ENCODE assay signal across 16 cellular contexts in genomic region chr1:63330331-63330916, GRCh38. TPM values are rescaled to one million over a fixed set of nuclear protein-coding genes. Genes with fewer than 3 reads are reported as not detected.
DNase-seq lines count a peak whose midpoint lies in the region; ATAC-seq and TF ChIP-seq lines count a peak whose summit lies in the region.
"Had no signal": no experiment of that assay in that cellular context is flagged by ENCODE, and none has a peak within 500 bp of the region (broad histone marks: within the 10 kb centered on the region; RNA-seq: fewer than 3 reads in every experiment).

No MANE protein-coding gene starts in this region.

- peak overlapping the region; percentile 77 for H3K4me2 ChIP-seq in H9 (ENCODE audit: insufficient read depth, insufficient read length, low read length)
- no peak overlapping the region for H3K4me2 ChIP-seq in neural cell (ENCODE audit: low read length)
- H3K4me2 ChIP-seq: BLaER1 treated with 17β-estradiol and CSF1 and Interleukin-3, amounts not matched to agents 10 nM and 100 nM had no signal

- H3K9me2 ChIP-seq in neural cell (ENCODE audit: insufficient read depth, low read length) = no peaks in the 10 kb centered on the region

- H4K5ac ChIP-seq in H9 (ENCODE audit: insufficient read length, low read depth, low read length) = no peak overlapping the region

- no peak overlapping the region for H2BK12ac ChIP-seq in H9 (ENCODE audit: insufficient read length, low read depth, low read length)

- no peaks in the 10 kb centered on the region for H4K20me1 ChIP-seq in H9 (ENCODE audit: control insufficient read depth, insufficient read depth, insufficient read length)
- no peaks in the 10 kb centered on the region for H4K20me1 ChIP-seq in neural cell (ENCODE audit: insufficient read depth)

- H2BK20ac ChIP-seq in H9 (ENCODE audit: low read depth, low read length, poor library complexity, severe bottlenecking) = no peak overlapping the region

- POLR2A ChIA-PET in CD8-positive, alpha-beta memory T cell (lab: Charles Lee) = no interaction called here

- peaks cover 26% of the 10 kb centered on the region for H3K23me2 ChIP-seq in H9 (ENCODE audit: insufficient read length, low read depth, low read length, poor library complexity, severe bottlenecking)

- H3K4ac ChIP-seq in H9 (ENCODE audit: low read depth, low read length) = no peak overlapping the region

- ATAC-seq in left colon = no peak

- H3F3A ChIP-seq in neural cell (ENCODE audit: insufficient read depth, low read length, poor library complexity, severe bottlenecking) = no peaks in the 10 kb centered on the region

- H2BK5ac ChIP-seq in H9 (ENCODE audit: insufficient read length, low read length) = no peak overlapping the region

- H3K4me3 Mint-ChIP-seq in CD8-positive, alpha-beta memory T cell = peak overlapping the region in 5 of 7 donors; percentile 14 to 81 (median 58)
- H3K4me3 Mint-ChIP-seq in H9 = peak overlapping the region; percentile 62 to 80

- no peak overlapping the region for H2AFZ ChIP-seq in H9 (ENCODE audit: low read length)
- H2AFZ ChIP-seq in neural cell (ENCODE audit: low read depth, low read length) = no peak overlapping the region
- H2AFZ ChIP-seq: parathyroid adenoma had no signal

- TF ChIP-seq EP300 in esophagus muscularis mucosa (IDR thresholded peaks at IDR 0.05) (no peak), neural cell (conservative IDR thresholded peaks at IDR 0.05; ENCODE audit: poor library complexity, severe bottlenecking) (no peak)

- intact Hi-C loops in esophagus muscularis mucosa (cut with DNase I) = no loop called here
- intact Hi-C loops in left colon (cut with DNase I, micrococcal nuclease) = no loop called here

- H3K18ac ChIP-seq in H9 (ENCODE audit: insufficient read length, low read depth, low read length) = no peak overlapping the region

- H3K9ac ChIP-seq in H9 (ENCODE audit: extremely low read depth, insufficient read length, low read length) (no peak overlapping the region), neural cell (ENCODE audit: low read length) (no peak overlapping the region)
- H3K9ac ChIP-seq: BLaER1 treated with 17β-estradiol and CSF1 and Interleukin-3, amounts not matched to agents 10 nM and 100 nM; parathyroid adenoma had no signal

- H3K27ac ChIP-seq in CD8-positive, alpha-beta memory T cell (ENCODE audit: low read depth, low read length) = no peak overlapping the region
- H3K27ac ChIP-seq in H9 (ENCODE audit: insufficient read length, low read depth, low read length) (no peak overlapping the region), esophagus muscularis mucosa (replicated peaks in 1 of 4) (peak overlapping the region in 1 of 4 donors; percentile 45), neural cell (ENCODE audit: low read length) (no peak overlapping the region)
- H3K27ac ChIP-seq: ascending aorta; BLaER1 treated with 17β-estradiol and CSF1 and Interleukin-3, amounts not matched to agents 10 nM and 100 nM; parathyroid adenoma had no signal

- H3K79me1 ChIP-seq in H9 (ENCODE audit: insufficient read depth, low read depth, low read length, poor library complexity, severe bottlenecking) = no peaks in the 10 kb centered on the region

- H3K4me3 ChIP-seq in CD8-positive, alpha-beta memory T cell (ENCODE audit: low read length) = no peak overlapping the region
- H3K4me3 ChIP-seq in esophagus muscularis mucosa (peak overlapping the region; percentile 6 to 38 (median 16)), neural cell (ENCODE audit: low read length) (no peak overlapping the region)

- H3K79me2 ChIP-seq in H9 (ENCODE audit: insufficient read depth, low read length) (no peaks in the 10 kb centered on the region), neural cell (replicated peaks; ENCODE audit: insufficient read depth, low read length) (no peaks in the 10 kb centered on the region)
- H3K79me2 ChIP-seq: parathyroid adenoma had no signal

- H2BK120ac ChIP-seq in H9 (ENCODE audit: low read depth, low read length, poor library complexity, severe bottlenecking) = no peak overlapping the region

- peaks cover 65% of the 10 kb centered on the region for H3K27me3 ChIP-seq in CD8-positive, alpha-beta memory T cell (ENCODE audit: insufficient read depth, low read length, poor library complexity, severe bottlenecking)
- H3K27me3 ChIP-seq in H9 (ENCODE audit: insufficient read depth, low read length) (peaks cover 14% of the 10 kb centered on the region; the same call in 1 of the 2 replicates), esophagus muscularis mucosa (peaks cover 20 to 98% (median 53%) of the 10 kb centered on the region in 4 donors), neural cell (ENCODE audit: insufficient read depth, low read depth, low read length) (peaks cover 97% of the 10 kb centered on the region)

- H3K4me1 ChIP-seq in CD8-positive, alpha-beta memory T cell (ENCODE audit: insufficient read depth, low read length) = peaks cover 9% of the 10 kb centered on the region
- H3K4me1 ChIP-seq in H9 (ENCODE audit: insufficient read depth, low read length) (peaks cover 19% of the 10 kb centered on the region; the same call in 1 of the 2 replicates), esophagus muscularis mucosa (peaks cover 2 to 18% (median 9%) of the 10 kb centered on the region in 4 donors)
- H3K4me1 ChIP-seq: BLaER1 treated with 17β-estradiol and CSF1 and Interleukin-3, amounts not matched to agents 10 nM and 100 nM; parathyroid adenoma had no signal

- peaks cover 0 to 7% (median 0%) of the 10 kb centered on the region in 3 donors for H3K36me3 Mint-ChIP-seq in CD8-positive, alpha-beta memory T cell
- no peaks in the 10 kb centered on the region; a peak in 1 of 7 replicates for H3K36me3 Mint-ChIP-seq in H9 (ENCODE audit: insufficient read depth in 1 of 3, low read depth in 3 of 3)

- TF ChIP-seq RAD21 in neural cell (conservative IDR thresholded peaks at IDR 0.05) = no peak

- no peak overlapping the region for H3T11ph ChIP-seq in H9 (ENCODE audit: low read length)

- H3K23ac ChIP-seq in H9 (ENCODE audit: insufficient read length, low read depth, low read length) = no peak overlapping the region

- TF ChIP-seq CTCF in H9 (conservative IDR thresholded peaks at IDR 0.05) (no peak), esophagus muscularis mucosa (IDR thresholded peaks at IDR 0.05) (no peak), neural cell (IDR thresholded peaks at IDR 0.05; ENCODE audit: poor library complexity, severe bottlenecking) (no peak)

- H3K4me1 Mint-ChIP-seq in CD8-positive, alpha-beta memory T cell = peaks cover 17 to 24% (median 18%) of the 10 kb centered on the region in 3 donors
- peaks cover 53 to 56% of the 10 kb centered on the region in 2 experiments for H3K4me1 Mint-ChIP-seq in H9

- peaks cover 67 to 90% of the 10 kb centered on the region in 2 donors for H3K27me3 Mint-ChIP-seq in CD8-positive, alpha-beta memory T cell
- peaks cover 90% of the 10 kb centered on the region for H3K27me3 Mint-ChIP-seq in H9 (ENCODE audit: low read depth)

- no CpG with 5 or more reads among the region's 28 CpGs for WGBS in H9 (ENCODE audit: extremely low coverage, insufficient read length, low lambda C conversion rate)
- 10% methylated on average over 15 of the region's 28 CpGs for WGBS in esophagus muscularis mucosa

- H3K9me3 Mint-ChIP-seq in CD8-positive, alpha-beta memory T cell = peaks cover 4 to 39% (median 29%) of the 10 kb centered on the region in 5 donors
- H3K9me3 Mint-ChIP-seq in H9 = no peaks in the 10 kb centered on the region; a peak in 2 of 5 replicates

- H3K27ac Mint-ChIP-seq in CD8-positive, alpha-beta memory T cell = peak overlapping the region in 2 of 8 donors; percentile 3 to 55
- peak overlapping the region in 1 of 3 experiments; percentile 82; a peak in 2 of 7 replicates for H3K27ac Mint-ChIP-seq in H9

- H2BK15ac ChIP-seq in H9 (ENCODE audit: low read depth, low read length) = no peak overlapping the region

- H4K91ac ChIP-seq in H9 (ENCODE audit: insufficient read length, low read depth, low read length) = no peak overlapping the region

- H3K36me3 ChIP-seq in CD8-positive, alpha-beta memory T cell (ENCODE audit: insufficient read depth, low read length) = no peaks in the 10 kb centered on the region
- H3K36me3 ChIP-seq in esophagus muscularis mucosa (no peaks in the 10 kb centered on the region), neural cell (ENCODE audit: insufficient read depth, low read length) (no peaks in the 10 kb centered on the region)
- H3K36me3 ChIP-seq: ascending aorta; BLaER1 treated with 17β-estradiol and CSF1 and Interleukin-3, amounts not matched to agents 10 nM and 100 nM had no signal

- no peak for TF ChIP-seq POLR2A in esophagus muscularis mucosa (IDR thresholded peaks at IDR 0.05; ENCODE audit: low read depth)

- H3K14ac ChIP-seq in H9 (ENCODE audit: insufficient read depth, low read length) = 0 out of 2 replicates have a peak overlapping the region, but pooled peaks have one; percentile 16

- H3K9me3 ChIP-seq in CD8-positive, alpha-beta memory T cell (ENCODE audit: low read length) = no peaks in the 10 kb centered on the region
- H3K9me3 ChIP-seq in H9 (ENCODE audit: control insufficient read depth, low read depth, low read length) (no peaks in the 10 kb centered on the region), esophagus muscularis mucosa (no peaks in the 10 kb centered on the region), neural cell (ENCODE audit: low read length) (no peaks in the 10 kb centered on the region)

- no peak overlapping the region for H4K8ac ChIP-seq in H9 (replicated peaks; ENCODE audit: insufficient read length, low read depth, low read length)

- no peak for DNase-seq in CD8-positive, alpha-beta memory T cell
- DNase-seq in H9 (peak; percentile 70), esophagus muscularis mucosa (ENCODE audit: extremely low spot score) (no peak), DMS153 treated with DMSO at 0.1 percent for 48 hours (lab: John Stamatoyannopoulos, UW; ENCODE audit: unreplicated experiment) (no peak), cerebellum (ENCODE audit: low spot score) (no peak), left colon (no peak)
- DNase-seq: activated CD4-positive, CD25-positive, alpha-beta regulatory T cell treated with anti-CD3 and anti-CD28 coated beads, Interleukin-2, amount 50 U/mL, for 72 hours; dermis blood vessel endothelial cell; HCEC 1CT; RPMI8226; SW 1271 had no signal

- H3K56ac ChIP-seq in H9 (ENCODE audit: insufficient read length, low read depth, low read length) = no peak overlapping the region

- H2AK5ac ChIP-seq in H9 (ENCODE audit: insufficient read length, low read length) = no peak overlapping the region

- CTCF ChIA-PET in CD8-positive, alpha-beta memory T cell (lab: Charles Lee) = no interaction called here

RNA-seq across cellular contexts. Expression of gene FOXD3, which starts 8.1 kb away (rescaled TPM):
- total RNA-seq in CD8-positive, alpha-beta memory T cell = not detected
- polyA plus RNA-seq in CD8-positive, alpha-beta memory T cell = not detected
- total RNA-seq in H9 (2021) = 25.8 and 26.1 TPM in 2 replicates
- 1 to 10 TPM; 1.2 to 7.0 (median 4.4) TPM for total RNA-seq in esophagus muscularis mucosa
- polyA plus RNA-seq in neural cell = 0.14 TPM in 1 of 2 replicates, not detected in the other
- not detected in 2 replicates for polyA minus RNA-seq in neural cell
- not detected for total RNA-seq in cerebellum
- total RNA-seq in left colon = under 1 TPM; 0.27 to 0.75 TPM
- total RNA-seq: ascending aorta, dermis blood vessel endothelial cell, subcutaneous adipose tissue had no signal

RNA-seq across cellular contexts. Expression of gene ALG6, which starts 37.0 kb away (rescaled TPM):
- total RNA-seq in CD8-positive, alpha-beta memory T cell = 10 to 100 TPM; 21.2 to 24.6 TPM
- polyA plus RNA-seq in CD8-positive, alpha-beta memory T cell = 25.6 TPM
- total RNA-seq in H9 (2021) (21.4 and 21.9 TPM in 2 replicates), esophagus muscularis mucosa (10 to 100 TPM in 1 of 4 donors, 1 to 10 TPM in 3; 3.6 to 10.7 (median 4.9) TPM), cerebellum (49.4 TPM), left colon (10 to 100 TPM in 1 of 2 donors, 1 to 10 TPM in 1; 9.7 to 12.8 TPM)
- polyA plus RNA-seq in neural cell = 31.3 and 46.8 TPM in 2 replicates
- polyA minus RNA-seq in neural cell = 36.8 and 37.5 TPM in 2 replicates

Comparison
In these comparisons a context has a peak if more than half of its experiments do, and no peak if none do; other contexts are left out.
1. H3K4me3 ChIP-seq: peak in esophagus muscularis mucosa (4 of 4); none in CD8-positive, alpha-beta memory T cell (single experiment) and neural cell (single experiment).